Comparison of ENCODE assay signal across 24 cellular contexts in the genomic region with DNA sequence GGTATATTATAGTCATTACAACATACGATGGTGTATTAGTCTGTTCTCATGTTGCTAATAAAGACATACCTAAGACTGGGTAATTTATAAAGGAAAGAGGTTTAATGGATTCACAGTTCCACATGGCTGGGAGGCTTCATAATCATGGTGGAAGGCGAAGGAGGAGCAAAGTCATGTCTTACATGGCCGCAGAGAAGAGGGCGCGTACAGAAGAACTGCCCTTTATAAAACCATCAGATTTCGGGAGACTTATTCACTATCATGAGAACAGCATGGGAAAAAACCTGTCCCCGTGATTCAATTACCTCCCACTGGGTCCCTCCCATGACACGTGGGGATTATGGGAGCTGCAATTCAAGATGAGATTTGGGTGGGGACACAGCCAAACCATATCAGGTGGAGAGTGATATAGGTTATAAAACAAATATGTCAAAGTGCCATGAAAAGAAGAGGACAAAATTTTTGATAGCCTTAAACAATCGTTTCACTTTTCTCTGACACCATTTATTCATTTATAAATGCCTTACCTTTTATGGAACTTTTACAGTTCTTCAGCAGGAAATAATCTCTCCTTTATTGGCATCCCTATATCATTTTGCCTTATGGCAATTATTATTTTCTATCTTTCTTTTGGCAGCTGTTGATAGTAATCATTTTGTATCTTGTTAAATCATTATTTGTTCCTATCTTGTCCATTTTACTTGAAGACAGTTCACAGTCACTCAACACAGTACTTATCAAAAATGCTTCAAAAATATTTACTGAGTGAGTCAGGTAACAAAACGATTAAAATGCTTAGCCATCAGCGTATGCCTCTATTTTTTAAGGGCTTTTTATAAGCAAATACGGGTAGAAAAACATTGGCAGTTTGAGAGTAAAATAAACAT.
DNase-seq lines count a peak whose midpoint lies in the region; ATAC-seq and TF ChIP-seq lines count a peak whose summit lies in the region.
"Had no signal": no experiment of that assay in that cellular context is flagged by ENCODE, and none has a peak within 500 bp of the region (broad histone marks: within the 10 kb centered on the region; RNA-seq: fewer than 3 reads in every experiment).

No MANE protein-coding gene starts in this region.

- H3K27ac ChIP-seq in sigmoid colon = peak overlapping the region; percentile 6 to 80 (median 74)
- H3K27ac ChIP-seq: adrenal gland, dorsolateral prefrontal cortex, RWPE1 had no signal

- no peak for TF ChIP-seq CTCF in fibroblast of villous mesenchyme (IDR thresholded peaks at IDR 0.05; ENCODE audit: insufficient read depth, low read depth, low read length)
- TF ChIP-seq CTCF in sigmoid colon (IDR thresholded peaks at IDR 0.05) = no peak

- intact Hi-C loops in sigmoid colon (cut with DNase I) = no loop called here

- H3K27me3 ChIP-seq in sigmoid colon = no peaks in the 10 kb centered on the region
- H3K27me3 ChIP-seq: adrenal gland, dorsolateral prefrontal cortex had no signal

- TF ChIP-seq POLR2A in sigmoid colon (IDR thresholded peaks at IDR 0.05) = no peak

- H3K9me3 ChIP-seq in sigmoid colon = no peaks in the 10 kb centered on the region
- H3K9me3 ChIP-seq: adrenal gland had no signal

- peaks cover 0 to 62% (median 48%) of the 10 kb centered on the region in 4 donors for H3K4me1 ChIP-seq in sigmoid colon
- H3K4me1 ChIP-seq: adrenal gland had no signal

- no peaks in the 10 kb centered on the region for H3K36me3 ChIP-seq in sigmoid colon
- H3K36me3 ChIP-seq: adrenal gland had no signal

- no peak overlapping the region for H3K4me3 ChIP-seq in fibroblast of villous mesenchyme (ENCODE audit: low read depth, low read length)
- H3K4me3 ChIP-seq in sigmoid colon = no peak overlapping the region
- H3K4me3 ChIP-seq: adrenal gland, dorsolateral prefrontal cortex had no signal

- DNase-seq in EH (ENCODE audit: low read depth) = peak; percentile 57
- peak; percentile 55 for DNase-seq in LHCN-M2 (ENCODE audit: low read depth)
- DNase-seq in fibroblast of villous mesenchyme (ENCODE audit: low read depth) = peak; percentile 8
- no peak for DNase-seq in sigmoid colon
- no peak for DNase-seq in D341Med (ENCODE audit: low spot score)
- DNase-seq: activated CD4-positive, alpha-beta T cell treated with anti-CD3 and anti-CD28 coated beads for 4 hours; activated T-cell treated with anti-CD3 and anti-CD28 coated beads, Interleukin-2, amount 50 U/mL, for 4 hours; adrenal gland; cerebellar nuclear complex; DMS79; dorsolateral prefrontal cortex; islet precursor cell; KG1; naive thymus-derived CD4-positive, alpha-beta T cell; NCI-H146; NCI-H2107; nucleus accumbens; stimulated activated CD4-positive, alpha-beta T cell treated with anti-CD3 and anti-CD28 coated beads, Interleukin-2, amount 100 ng/mL, for 24 hours; T-helper 2 cell had no signal

- TF ChIP-seq EP300 in sigmoid colon (IDR thresholded peaks at IDR 0.05) = no peak

- 66 to 86% methylated on average over 12 of the region's 12 CpGs for WGBS in sigmoid colon, 2 donors

- ATAC-seq in GM18861 (IDR thresholded peaks at IDR 0.05; ENCODE audit: unreplicated experiment) (no peak), GM21737 (IDR thresholded peaks at IDR 0.05; ENCODE audit: unreplicated experiment) (no peak), esophagus mucosa (no peak)
- ATAC-seq: activated T-cell treated with anti-CD3 and anti-CD28 coated beads, Interleukin-2, amount 50 U/mL, for 4 hours; naive thymus-derived CD4-positive, alpha-beta T cell; SK-N-SH treated with all-trans-retinoic acid at 6 μM for 48 hours had no signal

Comparison
In these comparisons a context has a peak if more than half of its experiments do, and no peak if none do; other contexts are left out.
1. DNase-seq: peak in EH (single experiment), LHCN-M2 (single experiment) and fibroblast of villous mesenchyme (single experiment); none in sigmoid colon (single experiment) and D341Med (single experiment).